ENCODE assay signal across 19 cellular contexts in the genomic region with DNA sequence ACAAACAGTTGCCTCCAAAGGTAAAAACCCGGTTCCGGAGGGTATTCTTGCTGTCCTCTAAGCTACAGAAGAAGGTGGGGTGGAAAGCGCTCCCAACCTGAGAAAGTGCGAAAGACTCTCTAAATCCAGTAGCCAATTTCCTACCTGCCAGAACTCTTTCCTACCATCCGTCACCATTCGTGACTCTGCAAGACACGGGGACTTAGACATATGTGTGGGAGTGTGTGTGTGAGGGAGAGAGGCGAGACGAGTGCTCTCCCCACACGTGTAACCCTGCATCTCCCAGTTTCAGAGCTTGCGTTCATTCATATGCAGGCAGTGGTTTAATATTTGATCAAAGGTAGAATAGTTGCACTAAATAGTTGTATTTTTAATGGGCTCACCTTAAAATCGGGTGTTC. TPM values are rescaled to one million over a fixed set of nuclear protein-coding genes. Genes with fewer than 3 reads are reported as not detected.
DNase-seq lines count a peak whose midpoint lies in the region; ATAC-seq and TF ChIP-seq lines count a peak whose summit lies in the region.
"Had no signal": no experiment of that assay in that cellular context is flagged by ENCODE, and none has a peak within 500 bp of the region (broad histone marks: within the 10 kb centered on the region; RNA-seq: fewer than 3 reads in every experiment).

No MANE protein-coding gene starts in this region.

- H4K8ac ChIP-seq in H9 (replicated peaks; ENCODE audit: insufficient read length, low read depth, low read length), result no peak overlapping the region

- H2BK120ac ChIP-seq in H9 (ENCODE audit: low read depth, low read length, poor library complexity, severe bottlenecking), result no peak overlapping the region

- H3K27me3 ChIP-seq in H9 (ENCODE audit: insufficient read depth, low read length), result no peaks in the 10 kb centered on the region; the same call in 1 of the 2 replicates
- peaks cover 41% of the 10 kb centered on the region for H3K27me3 ChIP-seq in iPS-20b (ENCODE audit: insufficient read depth, low read length)
- no peaks in the 10 kb centered on the region for H3K27me3 ChIP-seq in brain microvascular endothelial cell (replicated peaks)

- no peak overlapping the region for H3K4ac ChIP-seq in H9 (ENCODE audit: low read depth, low read length)

- no peak overlapping the region for H2BK5ac ChIP-seq in H9 (ENCODE audit: insufficient read length, low read length)

- H3K27ac ChIP-seq in H9 (ENCODE audit: insufficient read length, low read depth, low read length), result no peak overlapping the region
- H3K27ac ChIP-seq in cingulate gyrus (ENCODE audit: low read depth, low read length), result peak overlapping the region; percentile 58
- no peak overlapping the region for H3K27ac ChIP-seq in iPS-20b (ENCODE audit: low read length)
- H3K27ac ChIP-seq in temporal lobe (ENCODE audit: low read depth, low read length), result peak overlapping the region; percentile 44
- H3K27ac ChIP-seq in brain microvascular endothelial cell, result no peak overlapping the region
- H3K27ac ChIP-seq: cardiac muscle cell, suprapubic skin had no signal

- H2BK20ac ChIP-seq in H9 (ENCODE audit: low read depth, low read length, poor library complexity, severe bottlenecking), result no peak overlapping the region

- H2BK15ac ChIP-seq in H9 (ENCODE audit: low read depth, low read length), result no peak overlapping the region

- no peak overlapping the region for H3K56ac ChIP-seq in H9 (ENCODE audit: insufficient read length, low read depth, low read length)

- H3K79me2 ChIP-seq in H9 (ENCODE audit: insufficient read depth, low read length), result no peaks in the 10 kb centered on the region

- H3K9me3 ChIP-seq in H9 (ENCODE audit: control insufficient read depth, low read depth, low read length) (no peaks in the 10 kb centered on the region), iPS-20b (ENCODE audit: insufficient read depth, low read depth, low read length) (no peaks in the 10 kb centered on the region)
- H3K9me3 ChIP-seq: suprapubic skin had no signal

- no peak overlapping the region for H3K23ac ChIP-seq in H9 (ENCODE audit: insufficient read length, low read depth, low read length)

- no peaks in the 10 kb centered on the region for H4K20me1 ChIP-seq in H9 (ENCODE audit: control insufficient read depth, insufficient read depth, insufficient read length)

- H3K4me3 ChIP-seq in iPS-20b (ENCODE audit: low read length) (peak overlapping the region; percentile 79), brain microvascular endothelial cell (ENCODE audit: low read depth, low read length) (no peak overlapping the region)

- H4K5ac ChIP-seq in H9 (ENCODE audit: insufficient read length, low read depth, low read length), result no peak overlapping the region

- TF ChIP-seq CTCF in H9 (conservative IDR thresholded peaks at IDR 0.05), result no peak
- no peak for TF ChIP-seq CTCF in brain microvascular endothelial cell (IDR thresholded peaks at IDR 0.05; ENCODE audit: low read depth, low read length, missing control alignments)

- H3K14ac ChIP-seq in H9 (ENCODE audit: insufficient read depth, low read length), result no peak overlapping the region

- no peaks in the 10 kb centered on the region for H3K36me3 Mint-ChIP-seq in H9 (ENCODE audit: insufficient read depth in 1 of 3, low read depth in 3 of 3)

- H3K4me3 Mint-ChIP-seq in H9, result peak overlapping the region; percentile 69 to 86
- H3K4me3 Mint-ChIP-seq: activated CD4-positive, alpha-beta T cell treated with anti-CD3 and anti-CD28 coated beads, Interleukin-2, amount 10 ng/mL, durations not matched to agents 24 days and 14 days; activated naive CD8-positive, alpha-beta T cell treated with anti-CD3 and anti-CD28 coated beads, Interleukin-2, amount 50 U/mL, for 24 hours had no signal

- H2BK12ac ChIP-seq in H9 (ENCODE audit: insufficient read length, low read depth, low read length), result no peak overlapping the region

- no peak overlapping the region for H2AFZ ChIP-seq in H9 (ENCODE audit: low read length)

- H3K36me3 ChIP-seq in iPS-20b (ENCODE audit: insufficient read depth, low read depth, low read length) (no peaks in the 10 kb centered on the region), brain microvascular endothelial cell (replicated peaks) (no peaks in the 10 kb centered on the region)
- H3K36me3 ChIP-seq: cardiac muscle cell, suprapubic skin had no signal

- no CpG with 5 or more reads among the region's 12 CpGs for WGBS in H9 (ENCODE audit: extremely low coverage, insufficient read length, low lambda C conversion rate)

- H3K27ac Mint-ChIP-seq in H9, result no peak overlapping the region
- H3K27ac Mint-ChIP-seq: activated CD4-positive, alpha-beta T cell treated with anti-CD3 and anti-CD28 coated beads, Interleukin-2, amount 10 ng/mL, durations not matched to agents 24 days and 14 days; activated naive CD8-positive, alpha-beta T cell treated with anti-CD3 and anti-CD28 coated beads, Interleukin-2, amount 50 U/mL, for 24 hours had no signal

- no peak overlapping the region for H4K91ac ChIP-seq in H9 (ENCODE audit: insufficient read length, low read depth, low read length)

- H3K23me2 ChIP-seq in H9 (ENCODE audit: insufficient read length, low read depth, low read length, poor library complexity, severe bottlenecking), result peaks cover 21% of the 10 kb centered on the region

- H3K4me2 ChIP-seq in H9 (ENCODE audit: insufficient read depth, insufficient read length, low read length), result peak overlapping the region; percentile 84

- no peaks in the 10 kb centered on the region; the same call in 1 of the 2 replicates for H3K4me1 ChIP-seq in H9 (ENCODE audit: insufficient read depth, low read length)
- H3K4me1 ChIP-seq in iPS-20b (ENCODE audit: insufficient read depth, low read length), result peaks cover 10% of the 10 kb centered on the region; the same call in 1 of the 2 replicates

- peak; percentile 25 for DNase-seq in H9
- DNase-seq in brain microvascular endothelial cell, result no peak
- no peak for DNase-seq in activated CD8-positive, alpha-beta memory T cell treated with anti-CD3 and anti-CD28 coated beads, Interleukin-2, amount 50 U/mL, for 48 hours
- DNase-seq: activated naive CD8-positive, alpha-beta T cell treated with anti-CD3 and anti-CD28 coated beads, Interleukin-2, amount 50 U/mL, for 24 hours; effector CD4-positive, alpha-beta T cell; EL; mesenchymal stem cell; NCI-H1092 treated with DMSO at 0.1 percent for 48 hours; Right ventricle myocardium superior; stimulated activated CD4-positive, alpha-beta T cell treated with anti-CD3 and anti-CD28 coated beads, Interleukin-15, amount 100 ng/mL, for 24 hours had no signal

- H3K9ac ChIP-seq in H9 (ENCODE audit: extremely low read depth, insufficient read length, low read length) (no peak overlapping the region), iPS-20b (ENCODE audit: low read depth, low read length) (no peak overlapping the region)

- no peak overlapping the region for H2AK5ac ChIP-seq in H9 (ENCODE audit: insufficient read length, low read length)

- H3K9me3 Mint-ChIP-seq in H9, result no peaks in the 10 kb centered on the region
- H3K9me3 Mint-ChIP-seq: activated CD4-positive, alpha-beta T cell treated with anti-CD3 and anti-CD28 coated beads, Interleukin-2, amount 10 ng/mL, durations not matched to agents 24 days and 14 days; activated naive CD8-positive, alpha-beta T cell treated with anti-CD3 and anti-CD28 coated beads, Interleukin-2, amount 50 U/mL, for 24 hours had no signal

- in situ Hi-C loops in brain microvascular endothelial cell (cut with HindIII; ENCODE audit: low pct_ligation_motif_present, low sequenced_read_pairs), result no loop called here

- H3K27me3 Mint-ChIP-seq in H9 (ENCODE audit: low read depth), result peaks cover 43% of the 10 kb centered on the region

- H3K79me1 ChIP-seq in H9 (ENCODE audit: insufficient read depth, low read depth, low read length, poor library complexity, severe bottlenecking), result no peaks in the 10 kb centered on the region

- no peak overlapping the region for H3K18ac ChIP-seq in H9 (ENCODE audit: insufficient read length, low read depth, low read length)

- no peak overlapping the region for H3T11ph ChIP-seq in H9 (ENCODE audit: low read length)

- peaks cover 32 to 37% of the 10 kb centered on the region in 2 experiments for H3K4me1 Mint-ChIP-seq in H9
- H3K4me1 Mint-ChIP-seq: activated CD4-positive, alpha-beta T cell treated with anti-CD3 and anti-CD28 coated beads, Interleukin-2, amount 10 ng/mL, durations not matched to agents 24 days and 14 days; activated naive CD8-positive, alpha-beta T cell treated with anti-CD3 and anti-CD28 coated beads, Interleukin-2, amount 50 U/mL, for 24 hours had no signal

- ATAC-seq in GM19328 (IDR thresholded peaks at IDR 0.05; ENCODE audit: unreplicated experiment), result no peak
- ATAC-seq: activated naive CD8-positive, alpha-beta T cell treated with anti-CD3 and anti-CD28 coated beads, Interleukin-2, amount 50 U/mL, for 24 hours had no signal

RNA-seq across cellular contexts. Expression of a gene that starts 0.5 kb away (rescaled TPM):
- not detected in 2 replicates for total RNA-seq in H9 (2021)
- 19.4 TPM for total RNA-seq in temporal lobe
- total RNA-seq: activated CD4-positive, alpha-beta T cell treated with anti-CD3 and anti-CD28 coated beads, Interleukin-2, amount 10 ng/mL, durations not matched to agents 24 days and 14 days; cardiac muscle cell; HT-29; kidney epithelial cell; Right ventricle myocardium superior; suprapubic skin had no signal

Comparison
In these comparisons a context has a peak if more than half of its experiments do, and no peak if none do; other contexts are left out.
1. H3K27ac ChIP-seq: peak in cingulate gyrus (single experiment) and temporal lobe (single experiment); none in H9 (single experiment), iPS-20b (single experiment) and brain microvascular endothelial cell (single experiment).
2. RNA of a gene that starts 0.5 kb away (total RNA-seq): 19.4 TPM in temporal lobe (single experiment); not detected in H9; every median in the first group is over 10 times any median in the second.